In genomic region chr1:104795931-104796330, GRCh38 we compare ENCODE assay signal across 21 cellular contexts.
"Had no signal": no experiment of that assay in that cellular context is flagged by ENCODE, and none has a peak within 500 bp of the region (broad histone marks: within the 10 kb centered on the region; RNA-seq: fewer than 3 reads in every experiment).

No MANE protein-coding gene starts in this region.

- H3K4me3 ChIP-seq: colonic mucosa, esophagus squamous epithelium, left lung, mucosa of descending colon, pancreas, right lobe of liver, smooth muscle cell, stomach, thyroid gland had no signal

- DNase-seq: colonic mucosa; effector CD8-positive, alpha-beta T cell; endodermal cell; erythroblast; esophagus squamous epithelium; head of caudate nucleus; kidney; left cardiac atrium; left lung; mesenchymal stem cell; mucosa of descending colon; naive B cell; pancreas; right lobe of liver; stimulated activated CD4-positive, alpha-beta T cell treated with anti-CD3 and anti-CD28 coated beads, Interleukin-12 subunit alpha, Interleukin-12 subunit beta, amount 100 ng/mL, for 4 hours; stimulated activated CD4-positive, alpha-beta T cell treated with anti-CD3 and anti-CD28 coated beads, Interleukin-1b, Interleukin-23, amount 100 ng/mL, for 48 hours; stimulated activated CD4-positive, alpha-beta T cell treated with anti-CD3 and anti-CD28 coated beads, Interleukin-4, amount 100 ng/mL, for 1 hour; stimulated activated naive CD4-positive, alpha-beta T cell treated with Interleukin-2 at 50 U/mL for 16 hours; stomach; thyroid gland had no signal
